1 cellular context compared by ENCODE assay signal in the genomic region with DNA sequence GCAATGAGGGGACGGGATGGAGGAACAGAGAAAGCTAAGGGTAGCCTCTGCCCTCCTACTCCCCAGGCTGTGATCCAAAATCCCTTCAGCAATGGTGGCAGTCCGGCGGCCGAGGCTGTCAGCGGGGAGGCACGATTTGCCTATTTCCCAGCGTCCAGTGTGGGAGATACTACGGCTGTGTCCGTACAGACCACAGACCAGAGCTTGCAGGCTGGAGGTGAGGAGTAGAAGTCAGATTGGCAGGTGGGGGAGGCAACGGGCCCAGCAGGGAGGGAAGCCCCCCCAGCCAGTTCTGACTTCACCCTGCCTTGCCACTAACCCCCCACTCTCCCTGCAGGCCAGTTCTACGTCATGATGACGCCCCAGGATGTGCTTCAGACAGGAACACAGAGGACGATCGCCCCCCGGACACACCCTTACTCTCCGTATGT.
TF ChIP-seq lines count a peak whose summit lies in the region.

No MANE protein-coding gene starts in this region.

TF ChIP-seq in neural cell, 6 proteins besides CTCF, POLR2A, EP300 and RAD21 (continued from another document):
- TF ChIP-seq EZH2 (IDR thresholded peaks at IDR 0.05; ENCODE audit: borderline replicate concordance, insufficient read depth, low read length, poor library complexity, severe bottlenecking) (no peak), MXI1 (conservative IDR thresholded peaks at IDR 0.05; ENCODE audit: poor library complexity, severe bottlenecking) (no peak)
